9 cellular contexts compared by ENCODE assay signal in genomic region chr3:10142707-10143560, GRCh38. TPM values are rescaled to one million over a fixed set of nuclear protein-coding genes. Genes with fewer than 3 reads are reported as not detected.
DNase-seq lines count a peak whose midpoint lies in the region; ATAC-seq and TF ChIP-seq lines count a peak whose summit lies in the region.
"Had no signal": no experiment of that assay in that cellular context is flagged by ENCODE, and none has a peak within 500 bp of the region (broad histone marks: within the 10 kb centered on the region; RNA-seq: fewer than 3 reads in every experiment).

No MANE protein-coding gene starts in this region.

- no peak overlapping the region for H2AFZ ChIP-seq in SK-N-SH (ENCODE audit: low read depth)

- peaks cover 61% of the 10 kb centered on the region for H3K79me2 ChIP-seq in SK-N-SH (ENCODE audit: insufficient read depth)

- no peaks in the 10 kb centered on the region for H3K9me3 Mint-ChIP-seq in natural killer cell

- no peaks in the 10 kb centered on the region for H3K27me3 ChIP-seq in SK-N-SH (ENCODE audit: insufficient read depth)
- H3K27me3 ChIP-seq in SJCRH30, result no peaks in the 10 kb centered on the region
- H3K27me3 ChIP-seq in duodenal mucosa (ENCODE audit: control insufficient read depth in 1 of 2, insufficient read depth in 2 of 2, low read length in 2 of 2), result no peaks in the 10 kb centered on the region

- peak overlapping the region in 1 of 2 experiments; percentile 83; a peak in 1 of 4 replicates for H3K27ac ChIP-seq in SK-N-SH (ENCODE audit: low read depth in 2 of 2, low read length in 1 of 2)
- H3K27ac ChIP-seq in SJCRH30, result no peak overlapping the region
- H3K27ac ChIP-seq in duodenal mucosa (ENCODE audit: low read depth, low read length), result no peak overlapping the region

- H3K9ac ChIP-seq in SK-N-SH, result peak overlapping the region; percentile 89; the same call in 1 of the 2 replicates
- H3K9ac ChIP-seq in duodenal mucosa (ENCODE audit: low read depth in 1 of 2, low read length in 2 of 2), result peak overlapping the region; percentile 13 to 68

- TF ChIP-seq EP300 in SK-N-SH (IDR thresholded peaks at IDR 0.05; ENCODE audit: borderline replicate concordance in 1 of 2, low read depth in 1 of 2, low read length in 1 of 2), result no peak

- TF ChIP-seq RAD21 in SK-N-SH (IDR thresholded peaks at IDR 0.05; ENCODE audit: low read length), result no peak

- 84% methylated on average over 29 of the region's 29 CpGs for WGBS in SK-N-SH (ENCODE audit: low lambda C conversion rate)

- peaks cover 4% of the 10 kb centered on the region for H3F3A ChIP-seq in SK-N-SH (replicated peaks; ENCODE audit: insufficient read depth)

- peaks cover 28 to 40% of the 10 kb centered on the region in 2 donors for H3K4me1 Mint-ChIP-seq in natural killer cell

- no peak for TF ChIP-seq CTCF in SK-N-SH (IDR thresholded peaks at IDR 0.05)
- no peak for TF ChIP-seq CTCF in natural killer cell (IDR thresholded peaks at IDR 0.05)

- peaks cover 4% of the 10 kb centered on the region in 2 experiments; a peak in 1 of 4 replicates for H3K4me1 ChIP-seq in SK-N-SH (ENCODE audit: control insufficient read depth in 1 of 2, insufficient read depth in 2 of 2, low read depth in 1 of 2, low read length in 1 of 2)
- no peaks in the 10 kb centered on the region; the same call in 1 of the 2 replicates for H3K4me1 ChIP-seq in SJCRH30
- peaks cover 12 to 21% of the 10 kb centered on the region in 2 donors for H3K4me1 ChIP-seq in duodenal mucosa (ENCODE audit: control insufficient read depth in 1 of 2, insufficient read depth in 2 of 2, low read length in 2 of 2)

- peak overlapping the region; percentile 97 for H3K4me3 Mint-ChIP-seq in natural killer cell

- DNase-seq in SK-N-SH, result peak; percentile 24
- DNase-seq in SJCRH30, result no peak
- no peak for DNase-seq in natural killer cell
- DNase-seq in kidney glomerular epithelial cell (lab: John Stamatoyannopoulos, UW), result no peak
- no peak for DNase-seq in NCI-H1105 (lab: John Stamatoyannopoulos, UW)
- no peak for DNase-seq in NCI-H2227 treated with DMSO at 0.1 percent for 48 hours (lab: John Stamatoyannopoulos, UW)

- H3K4me3 ChIP-seq in SK-N-SH (ENCODE audit: low read depth in 2 of 2, low read length in 1 of 2) (peak overlapping the region; percentile 63 to 72), SJCRH30 (peak overlapping the region; percentile 73), duodenal mucosa (ENCODE audit: low read depth in 1 of 2, low read length in 2 of 2) (peak overlapping the region; percentile 77 to 92)

- intact Hi-C loops in natural killer cell (cut with micrococcal nuclease), result no loop called here

- H3K36me3 Mint-ChIP-seq in natural killer cell, result no peaks in the 10 kb centered on the region

- CTCF ChIA-PET in SK-N-SH (lab: Yijun Ruan, JAX), result interaction anchor here (1.0 kb wide), 1 partner anchor 22 kb away, joined by 4 read pairs; no protein-coding TSS in a partner anchor

- H3K36me3 ChIP-seq in SK-N-SH (replicated peaks in 1 of 2; ENCODE audit: control insufficient read depth in 1 of 2, insufficient read depth in 2 of 2, low read length in 1 of 2), result peaks cover 0 to 24% of the 10 kb centered on the region in 2 experiments
- peaks cover 15% of the 10 kb centered on the region for H3K36me3 ChIP-seq in SJCRH30
- peaks cover 4 to 11% of the 10 kb centered on the region in 2 donors for H3K36me3 ChIP-seq in duodenal mucosa (ENCODE audit: control insufficient read depth in 1 of 2, insufficient read depth in 2 of 2, low read length in 2 of 2)

- no peaks in the 10 kb centered on the region for H3K9me3 ChIP-seq in SK-N-SH
- H3K9me3 ChIP-seq in SJCRH30 (replicated peaks), result no peaks in the 10 kb centered on the region
- H3K9me3 ChIP-seq in duodenal mucosa (ENCODE audit: control insufficient read depth in 1 of 2, low read length in 2 of 2), result no peaks in the 10 kb centered on the region

- no peak for ATAC-seq in SK-N-SH treated with all-trans-retinoic acid at 6 μM for 48 hours
- ATAC-seq in natural killer cell, result no peak

- POLR2A ChIA-PET in SK-N-SH (lab: Yijun Ruan, JAX), result no interaction called here

- H3K27me3 Mint-ChIP-seq in natural killer cell (ENCODE audit: low read depth in 2 of 2), result no peaks in the 10 kb centered on the region

- H3K9me2 ChIP-seq in SK-N-SH, result no peaks in the 10 kb centered on the region

- H4K20me1 ChIP-seq in SK-N-SH (ENCODE audit: insufficient read depth), result peaks cover 37% of the 10 kb centered on the region

- H3K4me2 ChIP-seq in SK-N-SH, result peak overlapping the region; percentile 98

- peak overlapping the region; percentile 89 to 98 for H3K27ac Mint-ChIP-seq in natural killer cell

TF ChIP-seq in SK-N-SH, 30 proteins besides CTCF, POLR2A, EP300 and RAD21:
- TF ChIP-seq ZBTB33 (IDR thresholded peaks at IDR 0.05; ENCODE audit: borderline replicate concordance, low read depth), result no peak
- TF ChIP-seq MXI1 (IDR thresholded peaks at IDR 0.05; ENCODE audit: low read depth, low read length), result 0 out of 2 replicates have a peak, but pooled peaks have one; percentile 27

TF ChIP-seq in SK-N-SH treated with all-trans-retinoic acid at 6 μM for 48 hours, 23 proteins besides CTCF, POLR2A, EP300 and RAD21:
- TF ChIP-seq OSR1 (CRISPR knock-in tag; IDR thresholded peaks at IDR 0.05) (no peak), ZFP30 (CRISPR knock-in tag; IDR thresholded peaks at IDR 0.05) (no peak), ZNF565 (CRISPR knock-in tag; conservative IDR thresholded peaks at IDR 0.05; ENCODE audit: low read depth) (no peak), ESRRG (CRISPR knock-in tag; IDR thresholded peaks at IDR 0.05) (no peak), RARB (CRISPR knock-in tag; IDR thresholded peaks at IDR 0.05) (no peak), PPARA (CRISPR knock-in tag; IDR thresholded peaks at IDR 0.05; ENCODE audit: borderline replicate concordance) (no peak)
TF ChIP-seq in SK-N-SH treated with all-trans-retinoic acid at 6 μM for 48 hours: peak in this region for 0.

RNA-seq across cellular contexts. Expression of gene VHL, which starts 1.4 kb away (rescaled TPM):
- polyA plus RNA-seq in SK-N-SH (2012; rRNA removed), result 9.2 and 10.2 TPM in 2 replicates
- polyA plus RNA-seq in SK-N-SH (2012; cell fraction: cytosol; rRNA removed), result 14.2 TPM in 2 replicates
- polyA plus RNA-seq in SK-N-SH (2012; cell fraction: nucleus; rRNA removed), result 14.5 and 15.6 TPM in 2 replicates
- 58.3 and 63.8 TPM in 2 replicates for total RNA-seq in SJCRH30 (2014; rRNA removed; shearing (Covaris generic))
- total RNA-seq in natural killer cell, result 100 to 1,000 TPM in 2 of 3 donors, 10 to 100 TPM in 1; 94.9 to 113 (median 102) TPM

RNA-seq across cellular contexts. Expression of gene IRAK2, which starts 21.8 kb away (rescaled TPM):
- 7.7 and 8.6 TPM in 2 replicates for polyA plus RNA-seq in SK-N-SH (2012; rRNA removed)
- 5.4 and 6.5 TPM in 2 replicates for polyA plus RNA-seq in SK-N-SH (2012; cell fraction: cytosol; rRNA removed)
- 6.6 and 7.6 TPM in 2 replicates for polyA plus RNA-seq in SK-N-SH (2012; cell fraction: nucleus; rRNA removed)
- 8.1 TPM in 2 replicates for total RNA-seq in SJCRH30 (2014; rRNA removed; shearing (Covaris generic))
- total RNA-seq in natural killer cell, result 10 to 100 TPM; 10.4 to 28.2 (median 10.9) TPM

RNA-seq across cellular contexts. Expression of gene BRK1, which starts 27.5 kb away (rescaled TPM):
- polyA plus RNA-seq in SK-N-SH (2012; rRNA removed), result 211 and 283 TPM in 2 replicates
- 280 and 306 TPM in 2 replicates for polyA plus RNA-seq in SK-N-SH (2012; cell fraction: cytosol; rRNA removed)
- polyA plus RNA-seq in SK-N-SH (2012; cell fraction: nucleus; rRNA removed), result 28.1 and 50.2 TPM in 2 replicates
- total RNA-seq in SJCRH30 (2014; rRNA removed; shearing (Covaris generic)), result 115 and 119 TPM in 2 replicates
- 10 to 100 TPM; 65.8 to 78.5 (median 75.0) TPM for total RNA-seq in natural killer cell

RNA-seq across cellular contexts. Expression of gene FANCD2OS, which starts 34.9 kb away (rescaled TPM):
- not detected in 2 replicates for polyA plus RNA-seq in SK-N-SH (2012; rRNA removed)
- polyA plus RNA-seq in SK-N-SH (2012; cell fraction: cytosol; rRNA removed), result not detected in 2 replicates
- polyA plus RNA-seq in SK-N-SH (2012; cell fraction: nucleus; rRNA removed), result not detected in 2 replicates
- not detected in 2 replicates for total RNA-seq in SJCRH30 (2014; rRNA removed; shearing (Covaris generic))
- total RNA-seq in natural killer cell, result not detected
- polyA plus RNA-seq: adipose tissue had no signal
